ENCODE assay signal across 13 cellular contexts in the genomic region with DNA sequence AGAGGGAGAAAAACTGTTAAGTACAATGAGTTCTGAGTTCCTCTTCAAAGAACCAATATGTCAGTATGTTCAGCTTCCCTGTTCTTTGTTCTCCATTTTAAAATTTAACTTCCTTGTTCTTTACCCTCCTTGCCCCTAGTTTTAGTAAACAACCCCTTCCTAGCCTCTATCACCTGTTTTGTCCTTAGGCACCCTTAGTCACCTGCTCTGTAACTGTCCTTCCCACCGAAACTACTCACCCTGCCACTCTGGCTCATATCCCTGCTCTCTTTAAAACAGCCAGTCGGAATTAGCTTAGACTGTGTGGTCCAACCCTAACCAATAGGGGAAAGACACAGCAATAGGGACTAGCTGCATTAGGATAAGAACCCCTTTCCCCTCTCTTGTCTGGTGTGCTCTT.
"Had no signal": no experiment of that assay in that cellular context is flagged by ENCODE, and none has a peak within 500 bp of the region (broad histone marks: within the 10 kb centered on the region; RNA-seq: fewer than 3 reads in every experiment).

No MANE protein-coding gene starts in this region.

- H3K4me1 ChIP-seq: esophagus squamous epithelium, parathyroid adenoma had no signal

- H3K4me3 Mint-ChIP-seq: activated CD8-positive, alpha-beta memory T cell treated with anti-CD3 and anti-CD28 coated beads, Interleukin-2, amount 10 ng/mL, durations not matched to agents 7 days and 5 days; activated naive CD4-positive, alpha-beta T cell treated with anti-CD3 and anti-CD28 coated beads, Interleukin-2, amount 50 U/mL, for 24 hours; activated T-cell treated with anti-CD3 and anti-CD28 coated beads, Interleukin-2, amount 50 U/mL, for 24 hours; nephron had no signal

- H3K36me3 Mint-ChIP-seq: activated CD8-positive, alpha-beta memory T cell treated with anti-CD3 and anti-CD28 coated beads, Interleukin-2, amount 10 ng/mL, durations not matched to agents 7 days and 5 days; activated naive CD4-positive, alpha-beta T cell treated with anti-CD3 and anti-CD28 coated beads, Interleukin-2, amount 50 U/mL, for 24 hours had no signal

- H3K4me1 Mint-ChIP-seq: activated naive CD4-positive, alpha-beta T cell treated with anti-CD3 and anti-CD28 coated beads, Interleukin-2, amount 50 U/mL, for 24 hours; nephron had no signal

- H3K4me3 ChIP-seq: esophagus squamous epithelium had no signal

- DNase-seq: activated CD4-positive, alpha-beta T cell treated with anti-CD3 and anti-CD28 coated beads for 1 hour; activated CD4-positive, alpha-beta T cell treated with anti-CD3 and anti-CD28 coated beads, Interleukin-2, amount 50 U/mL, for 48 hours; activated CD8-positive, alpha-beta memory T cell treated with anti-CD3 and anti-CD28 coated beads, Interleukin-2, amount 10 ng/mL, durations not matched to agents 7 days and 5 days; activated effector memory CD4-positive, alpha-beta T cell treated with Interleukin-2 at 50 U/mL for 16 hours; activated T-cell treated with anti-CD3 and anti-CD28 coated beads, Interleukin-2, amount 50 U/mL, for 24 hours; amygdala; esophagus squamous epithelium; left colon; mesendoderm; stimulated activated CD4-positive, alpha-beta T cell treated with anti-CD3 and anti-CD28 coated beads, Interleukin-4, amount 100 ng/mL, for 4 hours had no signal

- H3K27ac Mint-ChIP-seq: activated CD8-positive, alpha-beta memory T cell treated with anti-CD3 and anti-CD28 coated beads, Interleukin-2, amount 10 ng/mL, durations not matched to agents 7 days and 5 days; activated naive CD4-positive, alpha-beta T cell treated with anti-CD3 and anti-CD28 coated beads, Interleukin-2, amount 50 U/mL, for 24 hours; activated T-cell treated with anti-CD3 and anti-CD28 coated beads, Interleukin-2, amount 50 U/mL, for 24 hours; nephron had no signal

- H3K27ac ChIP-seq: esophagus squamous epithelium, parathyroid adenoma had no signal

- H3K36me3 ChIP-seq: esophagus squamous epithelium had no signal

- ATAC-seq: activated CD8-positive, alpha-beta memory T cell treated with anti-CD3 and anti-CD28 coated beads, Interleukin-2, amount 10 ng/mL, durations not matched to agents 7 days and 5 days; left colon had no signal
